In genomic region chr22:22358686-22359085, GRCh38 we compare ENCODE assay signal across 1 cellular context.
TF ChIP-seq lines count a peak whose summit lies in the region.

No MANE protein-coding gene starts in this region.

TF ChIP-seq in K562, 482 proteins besides CTCF, POLR2A, EP300 and RAD21 (continued from another document and continues in another):
- TF ChIP-seq, protein P1, sequence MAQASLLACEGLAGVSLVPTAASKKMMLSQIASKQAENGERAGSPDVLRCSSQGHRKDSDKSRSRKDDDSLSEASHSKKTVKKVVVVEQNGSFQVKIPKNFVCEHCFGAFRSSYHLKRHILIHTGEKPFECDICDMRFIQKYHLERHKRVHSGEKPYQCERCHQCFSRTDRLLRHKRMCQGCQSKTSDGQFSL (CRISPR knock-in tag; IDR thresholded peaks at IDR 0.05): no peak
- TF ChIP-seq, protein P1 (tag; IDR thresholded peaks at IDR 0.05): no peak
- TF ChIP-seq BRF1 (IDR thresholded peaks at IDR 0.05; ENCODE audit: borderline replicate concordance, extremely low read depth, insufficient read length): no peak
- TF ChIP-seq, protein P2, sequence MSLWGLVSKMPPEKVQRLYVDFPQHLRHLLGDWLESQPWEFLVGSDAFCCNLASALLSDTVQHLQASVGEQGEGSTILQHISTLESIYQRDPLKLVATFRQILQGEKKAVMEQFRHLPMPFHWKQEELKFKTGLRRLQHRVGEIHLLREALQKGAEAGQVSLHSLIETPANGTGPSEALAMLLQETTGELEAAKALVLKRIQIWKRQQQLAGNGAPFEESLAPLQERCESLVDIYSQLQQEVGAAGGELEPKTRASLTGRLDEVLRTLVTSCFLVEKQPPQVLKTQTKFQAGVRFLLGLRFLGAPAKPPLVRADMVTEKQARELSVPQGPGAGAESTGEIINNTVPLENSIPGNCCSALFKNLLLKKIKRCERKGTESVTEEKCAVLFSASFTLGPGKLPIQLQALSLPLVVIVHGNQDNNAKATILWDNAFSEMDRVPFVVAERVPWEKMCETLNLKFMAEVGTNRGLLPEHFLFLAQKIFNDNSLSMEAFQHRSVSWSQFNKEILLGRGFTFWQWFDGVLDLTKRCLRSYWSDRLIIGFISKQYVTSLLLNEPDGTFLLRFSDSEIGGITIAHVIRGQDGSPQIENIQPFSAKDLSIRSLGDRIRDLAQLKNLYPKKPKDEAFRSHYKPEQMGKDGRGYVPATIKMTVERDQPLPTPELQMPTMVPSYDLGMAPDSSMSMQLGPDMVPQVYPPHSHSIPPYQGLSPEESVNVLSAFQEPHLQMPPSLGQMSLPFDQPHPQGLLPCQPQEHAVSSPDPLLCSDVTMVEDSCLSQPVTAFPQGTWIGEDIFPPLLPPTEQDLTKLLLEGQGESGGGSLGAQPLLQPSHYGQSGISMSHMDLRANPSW (CRISPR knock-in tag; IDR thresholded peaks at IDR 0.05): no peak
- 0 out of 2 replicates have a peak, but pooled peaks have one; percentile 68 for TF ChIP-seq ZNF133 (CRISPR knock-in tag; IDR thresholded peaks at IDR 0.05)
- TF ChIP-seq MCM5 (IDR thresholded peaks at IDR 0.05; ENCODE audit: low read depth): no peak
- no peak for TF ChIP-seq ZNF830 (CRISPR knock-in tag; IDR thresholded peaks at IDR 0.05)
- no peak for TF ChIP-seq ETV1 (tag; conservative IDR thresholded peaks at IDR 0.05; ENCODE audit: low read depth)
- 0 out of 2 replicates have a peak, but pooled peaks have one; percentile 52 for TF ChIP-seq ZNF778 (CRISPR knock-in tag; IDR thresholded peaks at IDR 0.05)
- no peak for TF ChIP-seq LEF1 (IDR thresholded peaks at IDR 0.05)
- TF ChIP-seq, protein P3, sequence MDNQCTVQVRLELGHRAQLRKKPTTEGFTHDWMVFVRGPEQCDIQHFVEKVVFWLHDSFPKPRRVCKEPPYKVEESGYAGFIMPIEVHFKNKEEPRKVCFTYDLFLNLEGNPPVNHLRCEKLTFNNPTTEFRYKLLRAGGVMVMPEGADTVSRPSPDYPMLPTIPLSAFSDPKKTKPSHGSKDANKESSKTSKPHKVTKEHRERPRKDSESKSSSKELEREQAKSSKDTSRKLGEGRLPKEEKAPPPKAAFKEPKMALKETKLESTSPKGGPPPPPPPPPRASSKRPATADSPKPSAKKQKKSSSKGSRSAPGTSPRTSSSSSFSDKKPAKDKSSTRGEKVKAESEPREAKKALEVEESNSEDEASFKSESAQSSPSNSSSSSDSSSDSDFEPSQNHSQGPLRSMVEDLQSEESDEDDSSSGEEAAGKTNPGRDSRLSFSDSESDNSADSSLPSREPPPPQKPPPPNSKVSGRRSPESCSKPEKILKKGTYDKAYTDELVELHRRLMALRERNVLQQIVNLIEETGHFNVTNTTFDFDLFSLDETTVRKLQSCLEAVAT (IDR thresholded peaks at IDR 0.05): no peak
- TF ChIP-seq GTF2B (IDR thresholded peaks at IDR 0.05; ENCODE audit: extremely low read depth, insufficient read length): no peak
- TF ChIP-seq, protein P4, sequence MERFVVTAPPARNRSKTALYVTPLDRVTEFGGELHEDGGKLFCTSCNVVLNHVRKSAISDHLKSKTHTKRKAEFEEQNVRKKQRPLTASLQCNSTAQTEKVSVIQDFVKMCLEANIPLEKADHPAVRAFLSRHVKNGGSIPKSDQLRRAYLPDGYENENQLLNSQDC (CRISPR knock-in tag; IDR thresholded peaks at IDR 0.05): no peak
- TF ChIP-seq ZNF121 (CRISPR knock-in tag; conservative IDR thresholded peaks at IDR 0.05): no peak
- no peak for TF ChIP-seq SETDB1 (IDR thresholded peaks at IDR 0.05; ENCODE audit: low read length)
- TF ChIP-seq RB1 (IDR thresholded peaks at IDR 0.05; ENCODE audit: low read depth): no peak
- no peak for TF ChIP-seq CREM (IDR thresholded peaks at IDR 0.05; ENCODE audit: low read depth)
- TF ChIP-seq MED1 (CRISPR knock-in tag; IDR thresholded peaks at IDR 0.05; ENCODE audit: borderline replicate concordance): no peak
- no peak for TF ChIP-seq KLF10 (CRISPR knock-in tag; IDR thresholded peaks at IDR 0.05)
- no peak for TF ChIP-seq MNT (conservative IDR thresholded peaks at IDR 0.05)
- TF ChIP-seq ZNF174 (CRISPR knock-in tag; IDR thresholded peaks at IDR 0.05): no peak
- TF ChIP-seq, protein P5, sequence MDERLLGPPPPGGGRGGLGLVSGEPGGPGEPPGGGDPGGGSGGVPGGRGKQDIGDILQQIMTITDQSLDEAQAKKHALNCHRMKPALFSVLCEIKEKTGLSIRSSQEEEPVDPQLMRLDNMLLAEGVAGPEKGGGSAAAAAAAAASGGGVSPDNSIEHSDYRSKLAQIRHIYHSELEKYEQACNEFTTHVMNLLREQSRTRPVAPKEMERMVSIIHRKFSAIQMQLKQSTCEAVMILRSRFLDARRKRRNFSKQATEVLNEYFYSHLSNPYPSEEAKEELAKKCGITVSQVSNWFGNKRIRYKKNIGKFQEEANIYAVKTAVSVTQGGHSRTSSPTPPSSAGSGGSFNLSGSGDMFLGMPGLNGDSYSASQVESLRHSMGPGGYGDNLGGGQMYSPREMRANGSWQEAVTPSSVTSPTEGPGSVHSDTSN (CRISPR knock-in tag; IDR thresholded peaks at IDR 0.05; ENCODE audit: low read depth): no peak
- TF ChIP-seq, protein P5 (tag; conservative IDR thresholded peaks at IDR 0.05; ENCODE audit: low read depth): no peak
- TF ChIP-seq GTF3C2 (IDR thresholded peaks at IDR 0.05; ENCODE audit: borderline replicate concordance, extremely low read depth, insufficient read length): no peak
- TF ChIP-seq ZNF583 (CRISPR knock-in tag; IDR thresholded peaks at IDR 0.05): no peak
- TF ChIP-seq OTX1 (CRISPR knock-in tag; IDR thresholded peaks at IDR 0.05): no peak
- TF ChIP-seq, protein P6, sequence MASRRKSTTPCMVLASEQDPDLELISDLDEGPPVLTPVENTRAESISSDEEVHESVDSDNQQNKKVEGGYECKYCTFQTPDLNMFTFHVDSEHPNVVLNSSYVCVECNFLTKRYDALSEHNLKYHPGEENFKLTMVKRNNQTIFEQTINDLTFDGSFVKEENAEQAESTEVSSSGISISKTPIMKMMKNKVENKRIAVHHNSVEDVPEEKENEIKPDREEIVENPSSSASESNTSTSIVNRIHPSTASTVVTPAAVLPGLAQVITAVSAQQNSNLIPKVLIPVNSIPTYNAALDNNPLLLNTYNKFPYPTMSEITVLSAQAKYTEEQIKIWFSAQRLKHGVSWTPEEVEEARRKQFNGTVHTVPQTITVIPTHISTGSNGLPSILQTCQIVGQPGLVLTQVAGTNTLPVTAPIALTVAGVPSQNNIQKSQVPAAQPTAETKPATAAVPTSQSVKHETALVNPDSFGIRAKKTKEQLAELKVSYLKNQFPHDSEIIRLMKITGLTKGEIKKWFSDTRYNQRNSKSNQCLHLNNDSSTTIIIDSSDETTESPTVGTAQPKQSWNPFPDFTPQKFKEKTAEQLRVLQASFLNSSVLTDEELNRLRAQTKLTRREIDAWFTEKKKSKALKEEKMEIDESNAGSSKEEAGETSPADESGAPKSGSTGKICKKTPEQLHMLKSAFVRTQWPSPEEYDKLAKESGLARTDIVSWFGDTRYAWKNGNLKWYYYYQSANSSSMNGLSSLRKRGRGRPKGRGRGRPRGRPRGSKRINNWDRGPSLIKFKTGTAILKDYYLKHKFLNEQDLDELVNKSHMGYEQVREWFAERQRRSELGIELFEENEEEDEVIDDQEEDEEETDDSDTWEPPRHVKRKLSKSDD (conservative IDR thresholded peaks at IDR 0.05; ENCODE audit: low read length): no peak
- TF ChIP-seq, protein P7, sequence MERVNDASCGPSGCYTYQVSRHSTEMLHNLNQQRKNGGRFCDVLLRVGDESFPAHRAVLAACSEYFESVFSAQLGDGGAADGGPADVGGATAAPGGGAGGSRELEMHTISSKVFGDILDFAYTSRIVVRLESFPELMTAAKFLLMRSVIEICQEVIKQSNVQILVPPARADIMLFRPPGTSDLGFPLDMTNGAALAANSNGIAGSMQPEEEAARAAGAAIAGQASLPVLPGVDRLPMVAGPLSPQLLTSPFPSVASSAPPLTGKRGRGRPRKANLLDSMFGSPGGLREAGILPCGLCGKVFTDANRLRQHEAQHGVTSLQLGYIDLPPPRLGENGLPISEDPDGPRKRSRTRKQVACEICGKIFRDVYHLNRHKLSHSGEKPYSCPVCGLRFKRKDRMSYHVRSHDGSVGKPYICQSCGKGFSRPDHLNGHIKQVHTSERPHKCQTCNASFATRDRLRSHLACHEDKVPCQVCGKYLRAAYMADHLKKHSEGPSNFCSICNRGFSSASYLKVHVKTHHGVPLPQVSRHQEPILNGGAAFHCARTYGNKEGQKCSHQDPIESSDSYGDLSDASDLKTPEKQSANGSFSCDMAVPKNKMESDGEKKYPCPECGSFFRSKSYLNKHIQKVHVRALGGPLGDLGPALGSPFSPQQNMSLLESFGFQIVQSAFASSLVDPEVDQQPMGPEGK (CRISPR knock-in tag; IDR thresholded peaks at IDR 0.05; ENCODE audit: borderline replicate concordance): no peak
- no peak for TF ChIP-seq SP1 (CRISPR knock-in tag; IDR thresholded peaks at IDR 0.05)
- no peak for TF ChIP-seq ESRRA (IDR thresholded peaks at IDR 0.05; ENCODE audit: borderline replicate concordance, low read depth)
- TF ChIP-seq, protein P8, sequence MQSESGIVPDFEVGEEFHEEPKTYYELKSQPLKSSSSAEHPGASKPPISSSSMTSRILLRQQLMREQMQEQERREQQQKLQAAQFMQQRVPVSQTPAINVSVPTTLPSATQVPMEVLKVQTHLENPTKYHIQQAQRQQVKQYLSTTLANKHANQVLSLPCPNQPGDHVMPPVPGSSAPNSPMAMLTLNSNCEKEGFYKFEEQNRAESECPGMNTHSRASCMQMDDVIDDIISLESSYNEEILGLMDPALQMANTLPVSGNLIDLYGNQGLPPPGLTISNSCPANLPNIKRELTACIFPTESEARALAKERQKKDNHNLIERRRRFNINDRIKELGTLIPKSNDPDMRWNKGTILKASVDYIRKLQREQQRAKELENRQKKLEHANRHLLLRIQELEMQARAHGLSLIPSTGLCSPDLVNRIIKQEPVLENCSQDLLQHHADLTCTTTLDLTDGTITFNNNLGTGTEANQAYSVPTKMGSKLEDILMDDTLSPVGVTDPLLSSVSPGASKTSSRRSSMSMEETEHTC (IDR thresholded peaks at IDR 0.05): no peak
- TF ChIP-seq, protein P9, sequence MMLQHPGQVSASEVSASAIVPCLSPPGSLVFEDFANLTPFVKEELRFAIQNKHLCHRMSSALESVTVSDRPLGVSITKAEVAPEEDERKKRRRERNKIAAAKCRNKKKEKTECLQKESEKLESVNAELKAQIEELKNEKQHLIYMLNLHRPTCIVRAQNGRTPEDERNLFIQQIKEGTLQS (IDR thresholded peaks at IDR 0.05): no peak
- TF ChIP-seq, protein P9 (CRISPR knock-in tag; conservative IDR thresholded peaks at IDR 0.05): no peak
